32 cellular contexts compared by ENCODE assay signal in the genomic region with DNA sequence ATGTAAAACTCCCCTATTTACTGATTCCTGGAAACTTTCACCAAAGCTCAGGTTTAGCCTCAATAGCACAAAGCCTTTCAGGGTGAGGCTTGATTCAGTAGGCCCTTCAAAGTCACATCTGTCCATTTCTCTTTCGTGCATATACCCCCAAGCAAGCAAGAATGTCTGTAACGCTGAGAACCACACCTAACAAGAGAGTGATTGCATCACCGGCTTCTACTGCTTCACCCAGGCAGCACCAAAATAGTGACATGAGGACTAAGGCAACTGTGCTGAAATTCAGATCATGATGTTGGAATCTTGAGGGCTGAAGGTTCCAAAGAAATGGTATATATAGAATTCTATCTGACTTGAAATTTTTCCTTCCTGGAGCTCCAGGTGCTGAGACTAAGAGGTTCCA. TPM values are rescaled to one million over a fixed set of nuclear protein-coding genes. Genes with fewer than 3 reads are reported as not detected.
"Had no signal": no experiment of that assay in that cellular context is flagged by ENCODE, and none has a peak within 500 bp of the region (broad histone marks: within the 10 kb centered on the region; RNA-seq: fewer than 3 reads in every experiment).

No MANE protein-coding gene starts in this region.

- H3K36me3 ChIP-seq: adrenal gland, colonic mucosa, gastrocnemius medialis, neutrophil, sigmoid colon, stomach, thyroid gland, upper lobe of right lung had no signal

- H3K27me3 ChIP-seq: body of pancreas, colonic mucosa, gastrocnemius medialis, hepatocyte, sigmoid colon, stomach, thyroid gland had no signal

- H3K4me1 ChIP-seq: adrenal gland, colonic mucosa, gastrocnemius medialis, thyroid gland, upper lobe of right lung had no signal

- H2AFZ ChIP-seq: hepatocyte had no signal

- H3K4me2 ChIP-seq: hepatocyte, smooth muscle cell had no signal

- H3K9me3 ChIP-seq: adrenal gland, body of pancreas, colonic mucosa, gastrocnemius medialis, neutrophil, sigmoid colon, stomach, thyroid gland, upper lobe of right lung had no signal

- DNase-seq: activated CD4-positive, alpha-beta T cell treated with anti-CD3 and anti-CD28 coated beads for 36 hours; activated CD4-positive, CD25-positive, alpha-beta regulatory T cell; activated naive CD4-positive, alpha-beta T cell; activated T-cell treated with anti-CD3 and anti-CD28 coated beads for 4 hours; activated T-cell treated with anti-CD3 and anti-CD28 coated beads, Interleukin-2, amount 50 U/mL, for 72 hours; adrenal gland; aorta; body of pancreas; colonic mucosa; effector CD8-positive, alpha-beta T cell; erythroblast; gastrocnemius medialis; islet precursor cell; left cardiac atrium; naive B cell; nephron progenitor cell; sigmoid colon; stimulated activated CD4-positive, alpha-beta T cell treated with anti-CD3 and anti-CD28 coated beads, Interleukin-15, amount 100 ng/mL, for 24 hours; stimulated activated CD4-positive, alpha-beta T cell treated with anti-CD3 and anti-CD28 coated beads, Interleukin-2, amount 100 ng/mL, for 24 hours; stimulated activated naive B cell treated with anti-CD40 and anti-IgM and Interleukin-4, amounts not matched to agents 10 μg/mL and 1 μg/mL and 100 μg/mL, for 72 hours; stomach; T-helper 2 cell; thyroid gland; upper lobe of right lung had no signal

- ATAC-seq: activated CD4-positive, alpha-beta T cell treated with anti-CD3 and anti-CD28 coated beads for 36 hours; activated T-cell treated with anti-CD3 and anti-CD28 coated beads, Interleukin-2, amount 50 U/mL, for 72 hours; body of pancreas; gastrocnemius medialis; left cardiac atrium; stimulated activated naive B cell treated with anti-CD40 and anti-IgM and Interleukin-4, amounts not matched to agents 10 μg/mL and 1 μg/mL and 100 μg/mL, for 72 hours; upper lobe of right lung had no signal

- H3K79me2 ChIP-seq: hepatocyte had no signal

- H3K4me3 ChIP-seq: adrenal gland, body of pancreas, colonic mucosa, gastrocnemius medialis, hepatocyte, sigmoid colon, smooth muscle cell, stomach, thyroid gland, upper lobe of right lung had no signal

- H3K27ac ChIP-seq: adrenal gland, body of pancreas, colonic mucosa, gastrocnemius medialis, hepatocyte, neutrophil, sigmoid colon, stomach, thyroid gland, upper lobe of right lung had no signal

RNA-seq across cellular contexts. Expression of gene CGA, which starts 26.1 kb away (rescaled TPM):
- total RNA-seq: activated CD4-positive, alpha-beta T cell treated with anti-CD3 and anti-CD28 coated beads for 36 hours; activated T-cell treated with anti-CD3 and anti-CD28 coated beads, Interleukin-2, amount 50 U/mL, for 72 hours; aorta; body of pancreas; colonic mucosa; dermis microvascular lymphatic vessel endothelial cell; gastrocnemius medialis; liver; mesothelial cell of epicardium; osteocyte; posterior vena cava; sigmoid colon; stomach; thyroid gland; upper lobe of right lung had no signal
- polyA plus RNA-seq: aorta, liver, sigmoid colon, stomach had no signal
